Comparison of ENCODE assay signal across 13 cellular contexts in genomic region chr7:150665075-150665794, GRCh38. TPM values are rescaled to one million over a fixed set of nuclear protein-coding genes. Genes with fewer than 3 reads are reported as not detected.
DNase-seq lines count a peak whose midpoint lies in the region; ATAC-seq lines count a peak whose summit lies in the region.
"Had no signal": no experiment of that assay in that cellular context is flagged by ENCODE, and none has a peak within 500 bp of the region (broad histone marks: within the 10 kb centered on the region; RNA-seq: fewer than 3 reads in every experiment).

No MANE protein-coding gene starts in this region.

- H3K4me3 Mint-ChIP-seq in immature natural killer cell = peak overlapping the region; percentile 80 to 89 (median 81)
- H3K4me3 Mint-ChIP-seq in stimulated activated naive CD8-positive, alpha-beta T cell treated with anti-CD3 and anti-CD28 coated beads, Interleukin-15, Interleukin-2, amounts not matched to agents 100 ng/mL and 50 ng/mL, for 24 hours = peak overlapping the region; percentile 43

- H3K27ac Mint-ChIP-seq in immature natural killer cell = peak overlapping the region; percentile 99 to 100 (median 100)
- peak overlapping the region; percentile 99 for H3K27ac Mint-ChIP-seq in stimulated activated naive CD8-positive, alpha-beta T cell treated with anti-CD3 and anti-CD28 coated beads, Interleukin-15, Interleukin-2, amounts not matched to agents 100 ng/mL and 50 ng/mL, for 24 hours

- ATAC-seq in GM18909 (IDR thresholded peaks at IDR 0.05; ENCODE audit: poor library complexity, unreplicated experiment) = no peak
- ATAC-seq in esophagus mucosa = no peak
- ATAC-seq: A549 had no signal

- H3K9me3 Mint-ChIP-seq in immature natural killer cell = peaks cover 0 to 8% (median 3%) of the 10 kb centered on the region in 6 donors
- peaks cover 5% of the 10 kb centered on the region for H3K9me3 Mint-ChIP-seq in stimulated activated naive CD8-positive, alpha-beta T cell treated with anti-CD3 and anti-CD28 coated beads, Interleukin-15, Interleukin-2, amounts not matched to agents 100 ng/mL and 50 ng/mL, for 24 hours

- H3K36me3 Mint-ChIP-seq in immature natural killer cell = peaks cover 0 to 12% (median 9%) of the 10 kb centered on the region in 3 donors
- H3K36me3 Mint-ChIP-seq in stimulated activated naive CD8-positive, alpha-beta T cell treated with anti-CD3 and anti-CD28 coated beads, Interleukin-15, Interleukin-2, amounts not matched to agents 100 ng/mL and 50 ng/mL, for 24 hours (ENCODE audit: low read depth) = peaks cover 5% of the 10 kb centered on the region

- peaks cover 89 to 100% of the 10 kb centered on the region in 2 donors for H3K4me1 Mint-ChIP-seq in immature natural killer cell
- H3K4me1 Mint-ChIP-seq in stimulated activated naive CD8-positive, alpha-beta T cell treated with anti-CD3 and anti-CD28 coated beads, Interleukin-15, Interleukin-2, amounts not matched to agents 100 ng/mL and 50 ng/mL, for 24 hours (ENCODE audit: low read depth) = peaks cover 91% of the 10 kb centered on the region

- H3K27me3 Mint-ChIP-seq in immature natural killer cell (ENCODE audit: low read depth in 3 of 3) = peaks cover 9 to 17% (median 10%) of the 10 kb centered on the region in 3 donors
- no peaks in the 10 kb centered on the region for H3K27me3 Mint-ChIP-seq in stimulated activated naive CD8-positive, alpha-beta T cell treated with anti-CD3 and anti-CD28 coated beads, Interleukin-15, Interleukin-2, amounts not matched to agents 100 ng/mL and 50 ng/mL, for 24 hours

- DNase-seq in activated CD4-positive, alpha-beta T cell treated with anti-CD3 and anti-CD28 coated beads for 4 hours = peak; percentile 38 to 52
- no peak for DNase-seq in activated CD4-positive, alpha-beta T cell treated with anti-CD3 and anti-CD28 coated beads for 1 hour
- DNase-seq in activated T-cell treated with anti-CD3 and anti-CD28 coated beads, Interleukin-2, amount 50 U/mL, for 1 hour = peak; percentile 32
- peak in 1 of 3 donors; percentile 14 for DNase-seq in immature natural killer cell
- no peak for DNase-seq in amniotic stem cell (lab: John Stamatoyannopoulos, UW)
- DNase-seq: IMR-90, NCI-H146, SHP77 treated with DMSO at 0.1 percent for 48 hours had no signal

RNA-seq across cellular contexts. Expression of gene GIMAP2, which starts 20.3 kb away (rescaled TPM):
- 10 to 100 TPM; 63.1 to 93.5 (median 79.4) TPM for polyA plus RNA-seq in immature natural killer cell
- total RNA-seq in esophagus mucosa = 1.1 TPM
- polyA plus RNA-seq: IMR-90 had no signal

RNA-seq across cellular contexts. Expression of gene GIMAP6, which starts 33.0 kb away (rescaled TPM):
- 100 to 1,000 TPM; 119 to 279 (median 173) TPM for polyA plus RNA-seq in immature natural killer cell
- 2.4 TPM for total RNA-seq in esophagus mucosa
- total RNA-seq: fibroblast of villous mesenchyme, IMR-90 had no signal
- polyA plus RNA-seq: A549, IMR-90 had no signal

RNA-seq across cellular contexts. Expression of gene GIMAP1, which starts 51.2 kb away (rescaled TPM):
- 10 to 100 TPM; 19.1 to 71.4 (median 25.7) TPM for polyA plus RNA-seq in immature natural killer cell
- 0.44 TPM for total RNA-seq in esophagus mucosa
- total RNA-seq: fibroblast of villous mesenchyme, IMR-90 had no signal
- polyA plus RNA-seq: A549, IMR-90 had no signal

Comparison
In these comparisons a context has a peak if more than half of its experiments do, and no peak if none do; other contexts are left out.
1. DNase-seq: peak in activated CD4-positive, alpha-beta T cell treated with anti-CD3 and anti-CD28 coated beads for 4 hours (2 of 2) and activated T-cell treated with anti-CD3 and anti-CD28 coated beads, Interleukin-2, amount 50 U/mL, for 1 hour (single experiment); none in activated CD4-positive, alpha-beta T cell treated with anti-CD3 and anti-CD28 coated beads for 1 hour (single experiment) and amniotic stem cell (single experiment).